In genomic region chr4:3226467-3226866, GRCh38 we compare ENCODE assay signal across 12 cellular contexts. TPM values are rescaled to one million over a fixed set of nuclear protein-coding genes. Genes with fewer than 3 reads are reported as not detected.
DNase-seq lines count a peak whose midpoint lies in the region; ATAC-seq and TF ChIP-seq lines count a peak whose summit lies in the region.
"Had no signal": no experiment of that assay in that cellular context is flagged by ENCODE, and none has a peak within 500 bp of the region (broad histone marks: within the 10 kb centered on the region; RNA-seq: fewer than 3 reads in every experiment).

No MANE protein-coding gene starts in this region.

- H3K4me3 ChIP-seq in esophagus muscularis mucosa (no peak overlapping the region), aorta (ENCODE audit: low read length in 2 of 2) (no peak overlapping the region), ascending aorta (no peak overlapping the region)
- H3K4me3 ChIP-seq: tibial artery had no signal

- peaks cover 6 to 29% (median 14%) of the 10 kb centered on the region in 4 donors for H3K4me1 ChIP-seq in esophagus muscularis mucosa
- no peaks in the 10 kb centered on the region for H3K4me1 ChIP-seq in aorta (ENCODE audit: control insufficient read depth in 1 of 2, insufficient read depth in 2 of 2, low read length in 2 of 2)
- H3K4me1 ChIP-seq in ascending aorta, result no peaks in the 10 kb centered on the region

- ATAC-seq in activated CD8-positive, alpha-beta memory T cell treated with anti-CD3 and anti-CD28 coated beads, Interleukin-2, amount 10 ng/mL, durations not matched to agents 7 days and 5 days, result no peak
- ATAC-seq in aorta (ENCODE audit: low FRiP score), result no peak
- ATAC-seq in stimulated activated memory B cell treated with anti-CD40 and anti-IgM and Interleukin-4, amounts not matched to agents 10 μg/mL and 1 μg/mL and 100 μg/mL, for 72 hours, result no peak
- ATAC-seq: activated T-cell treated with anti-CD3 and anti-CD28 coated beads, Interleukin-2, amount 50 U/mL, for 4 hours had no signal

- H3K27ac Mint-ChIP-seq in activated CD8-positive, alpha-beta memory T cell treated with anti-CD3 and anti-CD28 coated beads, Interleukin-2, amount 10 ng/mL, durations not matched to agents 7 days and 5 days, result peak overlapping the region; percentile 49
- H3K27ac Mint-ChIP-seq in stimulated activated memory B cell treated with anti-CD40 and anti-IgM and Interleukin-4, amounts not matched to agents 10 μg/mL and 1 μg/mL and 100 μg/mL, for 72 hours, result no peak overlapping the region

- H3K4me1 Mint-ChIP-seq in activated CD8-positive, alpha-beta memory T cell treated with anti-CD3 and anti-CD28 coated beads, Interleukin-2, amount 10 ng/mL, durations not matched to agents 7 days and 5 days, result peaks cover 1% of the 10 kb centered on the region
- no peaks in the 10 kb centered on the region for H3K4me1 Mint-ChIP-seq in stimulated activated memory B cell treated with anti-CD40 and anti-IgM and Interleukin-4, amounts not matched to agents 10 μg/mL and 1 μg/mL and 100 μg/mL, for 72 hours

- no peaks in the 10 kb centered on the region for H3K27me3 Mint-ChIP-seq in activated CD8-positive, alpha-beta memory T cell treated with anti-CD3 and anti-CD28 coated beads, Interleukin-2, amount 10 ng/mL, durations not matched to agents 7 days and 5 days
- H3K27me3 Mint-ChIP-seq in stimulated activated memory B cell treated with anti-CD40 and anti-IgM and Interleukin-4, amounts not matched to agents 10 μg/mL and 1 μg/mL and 100 μg/mL, for 72 hours, result no peaks in the 10 kb centered on the region

- H3K27ac ChIP-seq in esophagus muscularis mucosa (replicated peaks in 1 of 4), result peak overlapping the region in 3 of 4 donors; percentile 45 to 59 (median 48)
- H3K27ac ChIP-seq in aorta (ENCODE audit: low read depth in 1 of 2, low read length in 2 of 2), result no peak overlapping the region
- H3K27ac ChIP-seq in ascending aorta, result peak overlapping the region in 1 of 2 donors; percentile 2
- H3K27ac ChIP-seq: tibial artery had no signal

- CTCF ChIA-PET in activated CD8-positive, alpha-beta memory T cell treated with anti-CD3 and anti-CD28 coated beads, Interleukin-2, amount 10 ng/mL, durations not matched to agents 7 days and 5 days (lab: Charles Lee), result interaction anchor here (2.8 kb wide), 1 partner anchor 34 kb away, joined by 10 read pairs; no protein-coding TSS in a partner anchor

- intact Hi-C loops in esophagus muscularis mucosa (cut with DNase I), result no loop called here
- intact Hi-C loops in aorta (cut with DNase I), result no loop called here
- intact Hi-C loops in ascending aorta (cut with DNase I), result no loop called here

- H3K36me3 ChIP-seq in esophagus muscularis mucosa, result peaks cover 53 to 93% (median 89%) of the 10 kb centered on the region in 4 donors
- peaks cover 3 to 16% of the 10 kb centered on the region in 2 donors for H3K36me3 ChIP-seq in aorta (ENCODE audit: control insufficient read depth in 1 of 2, insufficient read depth in 2 of 2, low read length in 1 of 2)
- peaks cover 78 to 80% of the 10 kb centered on the region in 2 donors for H3K36me3 ChIP-seq in ascending aorta

- TF ChIP-seq CTCF in esophagus muscularis mucosa (IDR thresholded peaks at IDR 0.05) (no peak), ascending aorta (IDR thresholded peaks at IDR 0.05) (no peak)

- H3K9me3 Mint-ChIP-seq in activated CD8-positive, alpha-beta memory T cell treated with anti-CD3 and anti-CD28 coated beads, Interleukin-2, amount 10 ng/mL, durations not matched to agents 7 days and 5 days (ENCODE audit: low read depth), result peaks cover 5% of the 10 kb centered on the region
- no peaks in the 10 kb centered on the region for H3K9me3 Mint-ChIP-seq in stimulated activated memory B cell treated with anti-CD40 and anti-IgM and Interleukin-4, amounts not matched to agents 10 μg/mL and 1 μg/mL and 100 μg/mL, for 72 hours
- H3K9me3 Mint-ChIP-seq: activated T-cell treated with anti-CD3 and anti-CD28 coated beads, Interleukin-2, amount 50 U/mL, for 4 hours had no signal

- H3K27me3 ChIP-seq in esophagus muscularis mucosa (no peaks in the 10 kb centered on the region), aorta (ENCODE audit: control insufficient read depth in 1 of 2, insufficient read depth in 2 of 2, low read length in 1 of 2) (no peaks in the 10 kb centered on the region), ascending aorta (no peaks in the 10 kb centered on the region)
- H3K27me3 ChIP-seq: tibial artery had no signal

- peaks cover 25% of the 10 kb centered on the region for H3K36me3 Mint-ChIP-seq in activated CD8-positive, alpha-beta memory T cell treated with anti-CD3 and anti-CD28 coated beads, Interleukin-2, amount 10 ng/mL, durations not matched to agents 7 days and 5 days
- H3K36me3 Mint-ChIP-seq in stimulated activated memory B cell treated with anti-CD40 and anti-IgM and Interleukin-4, amounts not matched to agents 10 μg/mL and 1 μg/mL and 100 μg/mL, for 72 hours, result peaks cover 69% of the 10 kb centered on the region

- no peak overlapping the region for H3K4me3 Mint-ChIP-seq in activated CD8-positive, alpha-beta memory T cell treated with anti-CD3 and anti-CD28 coated beads, Interleukin-2, amount 10 ng/mL, durations not matched to agents 7 days and 5 days
- H3K4me3 Mint-ChIP-seq in stimulated activated memory B cell treated with anti-CD40 and anti-IgM and Interleukin-4, amounts not matched to agents 10 μg/mL and 1 μg/mL and 100 μg/mL, for 72 hours, result no peak overlapping the region
- H3K4me3 Mint-ChIP-seq: activated T-cell treated with anti-CD3 and anti-CD28 coated beads, Interleukin-2, amount 50 U/mL, for 4 hours had no signal

- DNase-seq in activated CD8-positive, alpha-beta memory T cell treated with anti-CD3 and anti-CD28 coated beads, Interleukin-2, amount 10 ng/mL, durations not matched to agents 7 days and 5 days, result no peak
- DNase-seq in activated CD8-positive, alpha-beta memory T cell treated with anti-CD3 and anti-CD28 coated beads for 24 hours, result no peak
- DNase-seq in esophagus muscularis mucosa (ENCODE audit: extremely low spot score) (no peak), midbrain (lab: John Stamatoyannopoulos, UW) (peak; percentile 37), aorta (peak; percentile 40 to 61), ascending aorta (ENCODE audit: low spot score in 2 of 2) (no peak)
- no peak for DNase-seq in central memory CD4-positive, alpha-beta T cell
- DNase-seq: activated CD4-positive, CD25-positive, alpha-beta regulatory T cell; activated T-cell treated with anti-CD3 and anti-CD28 coated beads, Interleukin-2, amount 50 U/mL, for 4 hours; NCI-H1092 had no signal

- 81% methylated on average over 9 of the region's 9 CpGs for WGBS in esophagus muscularis mucosa
- 74 to 79% methylated on average over 9 of the region's 9 CpGs for WGBS in aorta, 2 donors

- TF ChIP-seq POLR2A in esophagus muscularis mucosa (IDR thresholded peaks at IDR 0.05; ENCODE audit: low read depth), result no peak

- H3K9me3 ChIP-seq in esophagus muscularis mucosa (no peaks in the 10 kb centered on the region), aorta (ENCODE audit: control insufficient read depth, low read length) (no peaks in the 10 kb centered on the region), ascending aorta (no peaks in the 10 kb centered on the region)
- H3K9me3 ChIP-seq: tibial artery had no signal

- no peak for TF ChIP-seq EP300 in esophagus muscularis mucosa (IDR thresholded peaks at IDR 0.05)

RNA-seq across cellular contexts. Expression of gene MSANTD1, which starts 22.5 kb away (rescaled TPM):
- under 1 TPM; 0.73 to 0.82 TPM for total RNA-seq in activated CD8-positive, alpha-beta memory T cell treated with anti-CD3 and anti-CD28 coated beads, Interleukin-2, amount 10 ng/mL, durations not matched to agents 7 days and 5 days
- total RNA-seq in esophagus muscularis mucosa, result under 1 TPM; 0.06 to 0.83 (median 0.40) TPM
- 1 to 10 TPM; 1.9 to 3.5 TPM for total RNA-seq in aorta
- under 1 TPM in 1 of 2 donors, not detected in 1; 0.33 TPM for polyA plus RNA-seq in aorta
- total RNA-seq in ascending aorta, result not detected

Comparison
In these comparisons a context has a peak if more than half of its experiments do, and no peak if none do; other contexts are left out.
1. DNase-seq: peak in midbrain (single experiment) and aorta (2 of 2); none in activated CD8-positive, alpha-beta memory T cell treated with anti-CD3 and anti-CD28 coated beads, Interleukin-2, amount 10 ng/mL, durations not matched to agents 7 days and 5 days (single experiment), activated CD8-positive, alpha-beta memory T cell treated with anti-CD3 and anti-CD28 coated beads for 24 hours (single experiment), esophagus muscularis mucosa (single experiment), ascending aorta (0 of 2) and central memory CD4-positive, alpha-beta T cell (single experiment).
2. H3K27ac ChIP-seq: peak in esophagus muscularis mucosa (3 of 4); none in aorta (0 of 2).